In the genomic region with DNA sequence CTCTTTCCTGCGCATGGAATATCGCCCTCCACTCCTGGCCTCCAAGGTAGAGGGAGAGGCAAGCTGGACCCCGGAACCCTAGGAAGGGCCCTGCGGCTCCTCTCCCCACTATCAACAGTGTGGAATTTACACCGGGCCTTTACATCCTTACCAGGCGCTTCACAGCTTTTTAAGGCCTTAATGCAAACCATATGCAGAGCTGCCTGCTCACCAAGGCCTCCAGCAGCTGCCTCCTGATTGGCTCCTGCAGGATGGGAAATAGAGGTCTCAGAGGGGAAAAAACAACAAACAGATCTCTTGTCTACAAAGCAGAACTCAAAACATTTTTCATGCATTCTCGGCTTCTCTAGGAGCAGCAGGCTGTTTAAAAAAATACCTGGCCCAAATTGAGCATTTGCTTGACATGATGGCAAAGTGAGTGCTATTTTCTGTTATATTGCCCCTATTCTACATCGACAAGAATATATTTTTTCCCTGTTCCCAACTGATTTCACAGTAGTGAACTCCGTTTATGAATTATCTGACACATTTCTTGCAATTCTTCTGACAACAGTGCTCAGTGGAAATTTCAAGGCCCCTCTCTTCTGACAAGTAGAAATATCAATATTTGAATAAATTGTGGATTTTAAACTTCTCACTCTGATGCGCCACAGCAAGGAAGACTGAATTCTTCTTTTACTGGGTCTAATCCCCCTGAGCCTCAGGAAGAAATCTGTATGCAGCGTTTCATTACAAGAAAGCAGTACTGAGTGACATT, we compare ENCODE assay signal across 24 cellular contexts. TPM values are rescaled to one million over a fixed set of nuclear protein-coding genes. Genes with fewer than 3 reads are reported as not detected.
A peak's percentile ranks its signal among the peaks of the same experiment; 100 is the strongest.
DNase-seq lines count a peak whose midpoint lies in the region; ATAC-seq and TF ChIP-seq lines count a peak whose summit lies in the region.
"Had no signal": no experiment of that assay in that cellular context is flagged by ENCODE, and none has a peak within 500 bp of the region (broad histone marks: within the 10 kb centered on the region; RNA-seq: fewer than 3 reads in every experiment).

No MANE protein-coding gene starts in this region.

- peak overlapping the region; percentile 2 for H2AFZ ChIP-seq in neuron (ENCODE audit: low read depth, low read length)

- peak; percentile 27 for DNase-seq in GM04503 (ENCODE audit: low read depth)
- DNase-seq in astrocyte of the spinal cord (ENCODE audit: low read depth, low spot score) = peak; percentile 19
- peak; percentile 10 for DNase-seq in glutamatergic neuron
- no peak for DNase-seq in activated CD4-positive, CD25-positive, alpha-beta regulatory T cell treated with anti-CD3 and anti-CD28 coated beads, Interleukin-2, amount 50 U/mL, for 72 hours
- no peak for DNase-seq in H4 (ENCODE audit: low spot score)
- DNase-seq: activated CD4-positive, alpha-beta memory T cell treated with anti-CD3 and anti-CD28 coated beads, Interleukin-2, amount 10 ng/mL, durations not matched to agents 7 days and 5 days; activated T-cell treated with anti-CD3 and anti-CD28 coated beads for 4 hours; amniotic stem cell; CD4-positive, alpha-beta memory T cell; MG63; naive thymus-derived CD4-positive, alpha-beta T cell; NCI-H2171 treated with DMSO at 0.1 percent for 48 hours; NCI-H524 treated with DMSO at 0.1 percent for 48 hours; stimulated activated CD4-positive, alpha-beta T cell treated with anti-CD3 and anti-CD28 coated beads, Interleukin-4, amount 100 ng/mL, for 24 hours; stimulated activated naive CD4-positive, alpha-beta T cell treated with Interleukin-2 at 50 U/mL for 16 hours had no signal

- in situ Hi-C loops in astrocyte of the spinal cord (cut with HindIII; ENCODE audit: low sequenced_read_pairs) = no loop called here

- peaks cover 66% of the 10 kb centered on the region for H3K4me1 Mint-ChIP-seq in glutamatergic neuron (ENCODE audit: low read depth, unreplicated experiment)
- H3K4me1 Mint-ChIP-seq: activated CD4-positive, alpha-beta memory T cell treated with anti-CD3 and anti-CD28 coated beads, Interleukin-2, amount 10 ng/mL, durations not matched to agents 7 days and 5 days; CD4-positive, alpha-beta memory T cell; memory B cell; naive thymus-derived CD4-positive, alpha-beta T cell had no signal

- H3K27me3 ChIP-seq in neuron (ENCODE audit: insufficient read depth, low read length) = no peaks in the 10 kb centered on the region
- H3K27me3 ChIP-seq: cardiac muscle cell, MG63 had no signal

- no peak for ATAC-seq in GM21526 (IDR thresholded peaks at IDR 0.05; ENCODE audit: low FRiP score, unreplicated experiment)
- ATAC-seq in HG02852 (IDR thresholded peaks at IDR 0.05; ENCODE audit: unreplicated experiment) = no peak
- ATAC-seq: HCT116; K562; naive thymus-derived CD4-positive, alpha-beta T cell had no signal

- H3K36me3 ChIP-seq in neuron (ENCODE audit: insufficient read depth, low read length) = no peaks in the 10 kb centered on the region
- H3K36me3 ChIP-seq: cardiac muscle cell, MG63, spleen had no signal

- peak overlapping the region; percentile 74 for H3K4me3 Mint-ChIP-seq in glutamatergic neuron (ENCODE audit: unreplicated experiment)
- H3K4me3 Mint-ChIP-seq: activated CD4-positive, alpha-beta memory T cell treated with anti-CD3 and anti-CD28 coated beads, Interleukin-2, amount 10 ng/mL, durations not matched to agents 7 days and 5 days; CD4-positive, alpha-beta memory T cell; memory B cell; naive thymus-derived CD4-positive, alpha-beta T cell had no signal

- TF ChIP-seq CTCF in astrocyte of the spinal cord (IDR thresholded peaks at IDR 0.05; ENCODE audit: low read depth, low read length) (no peak), glutamatergic neuron (IDR thresholded peaks at IDR 0.05; ENCODE audit: partially characterized antibody, unreplicated experiment) (no peak)

- peak overlapping the region; percentile 69 for H3K27ac Mint-ChIP-seq in glutamatergic neuron (ENCODE audit: unreplicated experiment)
- H3K27ac Mint-ChIP-seq: activated CD4-positive, alpha-beta memory T cell treated with anti-CD3 and anti-CD28 coated beads, Interleukin-2, amount 10 ng/mL, durations not matched to agents 7 days and 5 days; CD4-positive, alpha-beta memory T cell; memory B cell; naive thymus-derived CD4-positive, alpha-beta T cell had no signal

- no peaks in the 10 kb centered on the region for H3K9me3 ChIP-seq in neuron (ENCODE audit: low read length)
- H3K9me3 ChIP-seq: MG63, spleen had no signal

- H3K4me1 ChIP-seq in neuron (ENCODE audit: insufficient read depth, low read length) = peaks cover 5% of the 10 kb centered on the region
- H3K4me1 ChIP-seq: spleen had no signal

- H3K36me3 Mint-ChIP-seq in glutamatergic neuron (ENCODE audit: unreplicated experiment) = peaks cover 9% of the 10 kb centered on the region
- H3K36me3 Mint-ChIP-seq: CD4-positive, alpha-beta memory T cell; memory B cell; naive thymus-derived CD4-positive, alpha-beta T cell had no signal

- peaks cover 43% of the 10 kb centered on the region for H3K27me3 Mint-ChIP-seq in glutamatergic neuron (ENCODE audit: unreplicated experiment)
- H3K27me3 Mint-ChIP-seq: activated CD4-positive, alpha-beta memory T cell treated with anti-CD3 and anti-CD28 coated beads, Interleukin-2, amount 10 ng/mL, durations not matched to agents 7 days and 5 days; CD4-positive, alpha-beta memory T cell; naive thymus-derived CD4-positive, alpha-beta T cell had no signal

- peaks cover 73% of the 10 kb centered on the region for H3K9me3 Mint-ChIP-seq in glutamatergic neuron (ENCODE audit: unreplicated experiment)
- H3K9me3 Mint-ChIP-seq: activated CD4-positive, alpha-beta memory T cell treated with anti-CD3 and anti-CD28 coated beads, Interleukin-2, amount 10 ng/mL, durations not matched to agents 7 days and 5 days; memory B cell; naive thymus-derived CD4-positive, alpha-beta T cell had no signal

- no peak overlapping the region for H3K4me3 ChIP-seq in astrocyte of the spinal cord (ENCODE audit: low read depth, low read length)
- H3K4me3 ChIP-seq in neuron (ENCODE audit: low read length) = no peak overlapping the region
- H3K4me3 ChIP-seq: cardiac muscle cell, dorsolateral prefrontal cortex, K562, MG63, spleen had no signal

RNA-seq across cellular contexts. Expression of a gene that starts 51.7 kb away (rescaled TPM):
- total RNA-seq in glutamatergic neuron (ENCODE audit: unreplicated experiment) = 544 TPM
- 0.33 TPM in 2 replicates for total RNA-seq in H4 (2014; rRNA removed; shearing (Covaris generic))
- total RNA-seq: activated CD4-positive, alpha-beta memory T cell treated with anti-CD3 and anti-CD28 coated beads, Interleukin-2, amount 10 ng/mL, durations not matched to agents 7 days and 5 days; CD4-positive, alpha-beta memory T cell; K562; naive thymus-derived CD4-positive, alpha-beta T cell had no signal

Comparison
In these comparisons a context has a peak if more than half of its experiments do, and no peak if none do; other contexts are left out.
1. DNase-seq: peak in GM04503 (single experiment), astrocyte of the spinal cord (single experiment) and glutamatergic neuron (single experiment); none in activated CD4-positive, CD25-positive, alpha-beta regulatory T cell treated with anti-CD3 and anti-CD28 coated beads, Interleukin-2, amount 50 U/mL, for 72 hours (single experiment) and H4 (single experiment).
2. RNA of a gene that starts 51.7 kb away (total RNA-seq): 544 TPM in glutamatergic neuron (single experiment); 0.33 TPM in H4; every median in the first group is over 100 times any median in the second.